In genomic region chr12:33253123-33253522, GRCh38 we compare ENCODE assay signal across 20 cellular contexts.
DNase-seq lines count a peak whose midpoint lies in the region; ATAC-seq, FAIRE-seq and TF ChIP-seq lines count a peak whose summit lies in the region.
"Had no signal": no experiment of that assay in that cellular context is flagged by ENCODE, and none has a peak within 500 bp of the region (broad histone marks: within the 10 kb centered on the region; RNA-seq: fewer than 3 reads in every experiment).

No MANE protein-coding gene starts in this region.

- DNase-seq in LHCN-M2 (ENCODE audit: low read depth) = peak; percentile 4
- peak; percentile 8 for DNase-seq in bronchial epithelial cell (ENCODE audit: low read depth)
- no peak for DNase-seq in lower lobe of right lung
- no peak for DNase-seq in RWPE1 (ENCODE audit: low spot score)
- DNase-seq in NCI-H1092 (lab: John Stamatoyannopoulos, UW) = no peak
- no peak for DNase-seq in hippocampal formation (lab: John Stamatoyannopoulos, UW)
- DNase-seq: BE2C; CD4-positive, alpha-beta T cell; EL; H7; IMR-90; Karpas-422; NCI-H1417 treated with DMSO at 0.1 percent for 48 hours; NCI-H1930; NCI-H510A treated with DMSO at 0.1 percent for 48 hours; NCI-H82; PC-9; Right ventricle myocardium superior had no signal

- POLR2A ChIA-PET in RWPE1 (lab: Yijun Ruan, JAX; ENCODE audit: low non-redundant PET) = no interaction called here

- no peaks in the 10 kb centered on the region for H3K9me3 ChIP-seq in lower lobe of right lung
- H3K9me3 ChIP-seq: BE2C had no signal

- H3K4me3 ChIP-seq in bronchial epithelial cell (ENCODE audit: low read depth, low read length) = no peak overlapping the region
- H3K4me3 ChIP-seq in lower lobe of right lung = no peak overlapping the region
- H3K4me3 ChIP-seq: PC-9 had no signal

- ATAC-seq in lower lobe of right lung (peak; percentile 55 to 89), GM21576 (IDR thresholded peaks at IDR 0.05; ENCODE audit: unreplicated experiment) (no peak)
- ATAC-seq: SK-N-SH treated with all-trans-retinoic acid at 6 μM for 48 hours had no signal

- H3K27me3 ChIP-seq in bronchial epithelial cell (ENCODE audit: control insufficient read depth, insufficient read depth, low read length) (no peaks in the 10 kb centered on the region), lower lobe of right lung (ENCODE audit: low read depth) (no peaks in the 10 kb centered on the region)
- H3K27me3 ChIP-seq: BE2C had no signal

- no peaks in the 10 kb centered on the region for H3K4me1 ChIP-seq in lower lobe of right lung
- H3K4me1 ChIP-seq: BE2C had no signal

- H3K36me3 ChIP-seq in bronchial epithelial cell (ENCODE audit: control insufficient read depth, insufficient read depth, low read length) (no peaks in the 10 kb centered on the region), lower lobe of right lung (no peaks in the 10 kb centered on the region)
- H3K36me3 ChIP-seq: BE2C had no signal

- CTCF ChIA-PET in RWPE1 (lab: Yijun Ruan, JAX) = no interaction called here

- intact Hi-C loops in lower lobe of right lung (cut with DNase I) = no loop called here

- H3K27ac ChIP-seq in lower lobe of right lung = no peak overlapping the region
- H3K27ac ChIP-seq in RWPE1 = no peak overlapping the region
- H3K27ac ChIP-seq: PC-9 had no signal

- no peak for FAIRE-seq in bronchial epithelial cell (lab: Jason Lieb, UNC)

- TF ChIP-seq CTCF in bronchial epithelial cell (IDR thresholded peaks at IDR 0.05; ENCODE audit: insufficient read depth, low read length, severe bottlenecking) = no peak
- TF ChIP-seq CTCF in lower lobe of right lung (IDR thresholded peaks at IDR 0.05) = no peak
- TF ChIP-seq CTCF in RWPE1 (conservative IDR thresholded peaks at IDR 0.05; ENCODE audit: low read depth) = no peak

Comparison
In these comparisons a context has a peak if more than half of its experiments do, and no peak if none do; other contexts are left out.
1. DNase-seq: peak in LHCN-M2 (single experiment) and bronchial epithelial cell (single experiment); none in lower lobe of right lung (single experiment), RWPE1 (single experiment), NCI-H1092 (single experiment) and hippocampal formation (0 of 2).